ENCODE assay signal across 8 cellular contexts in the genomic region with DNA sequence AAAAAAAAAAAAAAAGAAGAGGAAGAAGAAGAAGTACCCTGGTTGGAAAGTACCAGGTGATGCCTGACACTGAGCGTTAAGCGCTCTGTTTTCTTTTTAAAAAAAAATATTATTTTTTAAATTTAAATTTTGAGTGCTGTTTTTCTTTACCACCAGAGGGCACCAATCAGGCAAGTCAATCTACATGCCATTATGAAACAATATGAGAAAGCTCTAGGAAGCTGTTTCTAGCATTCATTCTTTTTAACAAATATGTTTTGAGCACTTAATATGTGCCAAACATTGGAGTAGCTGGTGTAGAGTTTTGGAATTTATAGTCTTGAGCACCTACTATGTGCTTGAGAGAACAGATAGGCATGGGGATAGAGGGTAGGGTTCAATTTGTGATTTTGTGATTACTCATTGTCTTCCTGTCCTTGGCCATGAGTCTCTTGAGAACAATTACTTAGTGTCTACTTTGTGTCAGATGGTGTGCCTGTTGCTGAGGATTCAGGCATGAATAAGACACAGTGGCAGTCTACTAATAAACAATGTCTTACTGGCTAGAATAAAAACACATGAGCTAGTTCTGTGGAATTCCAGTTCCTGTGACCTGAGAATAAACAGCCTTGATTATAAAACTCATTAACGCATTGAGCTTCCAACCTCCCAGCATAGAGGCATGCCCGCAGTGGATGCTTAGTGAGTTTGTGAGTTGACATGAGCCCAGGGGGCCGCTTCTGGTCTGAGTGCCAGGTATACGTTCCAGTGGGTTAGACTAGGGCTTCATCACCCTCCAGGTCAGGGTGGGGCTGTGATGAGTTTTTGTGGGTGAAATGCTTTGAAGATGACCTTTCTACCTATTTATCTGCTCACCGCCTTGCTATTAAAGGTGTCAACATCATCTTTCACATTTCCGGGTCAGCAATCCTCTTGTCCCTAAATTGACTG. TPM values are rescaled to one million over a fixed set of nuclear protein-coding genes. Genes with fewer than 3 reads are reported as not detected.
A peak's percentile ranks its signal among the peaks of the same experiment; 100 is the strongest.
DNase-seq lines count a peak whose midpoint lies in the region; ATAC-seq lines count a peak whose summit lies in the region.

No MANE protein-coding gene starts in this region.

- peak in 5 of 6 experiments; percentile 6 to 75 (median 58) for DNase-seq in stimulated activated naive CD4-positive, alpha-beta T cell (lab: John Stamatoyannopoulos, UW)
- no peak for DNase-seq in stimulated activated naive CD4-positive, alpha-beta T cell treated with Interleukin-2 at 50 U/mL for 16 hours (lab: John Stamatoyannopoulos, UW)
- DNase-seq in NCI-H1694 (lab: John Stamatoyannopoulos, UW), result peak; percentile 25
- DNase-seq in activated CD8-positive, alpha-beta T cell treated with anti-CD3 and anti-CD28 coated beads, Interleukin-2, amount 10 ng/mL, durations not matched to agents 7 days and 5 days, result peak; percentile 37
- DNase-seq in germinal center (ENCODE audit: low spot score), result peak; percentile 65
- no peak for DNase-seq in sciatic nerve (ENCODE audit: low spot score)

- H3K36me3 Mint-ChIP-seq in activated CD8-positive, alpha-beta T cell treated with anti-CD3 and anti-CD28 coated beads, Interleukin-2, amount 10 ng/mL, durations not matched to agents 7 days and 5 days (ENCODE audit: low read depth), result peaks cover 6% of the 10 kb centered on the region

- H3K27ac Mint-ChIP-seq in activated CD8-positive, alpha-beta T cell treated with anti-CD3 and anti-CD28 coated beads, Interleukin-2, amount 10 ng/mL, durations not matched to agents 7 days and 5 days, result peak overlapping the region; percentile 60

- peaks cover 35% of the 10 kb centered on the region for H3K4me1 Mint-ChIP-seq in activated CD8-positive, alpha-beta T cell treated with anti-CD3 and anti-CD28 coated beads, Interleukin-2, amount 10 ng/mL, durations not matched to agents 7 days and 5 days (ENCODE audit: low read depth)

- H3K27me3 Mint-ChIP-seq in activated CD8-positive, alpha-beta T cell treated with anti-CD3 and anti-CD28 coated beads, Interleukin-2, amount 10 ng/mL, durations not matched to agents 7 days and 5 days (ENCODE audit: low read depth), result peaks cover 27% of the 10 kb centered on the region

- no peaks in the 10 kb centered on the region for H3K9me3 Mint-ChIP-seq in activated CD8-positive, alpha-beta T cell treated with anti-CD3 and anti-CD28 coated beads, Interleukin-2, amount 10 ng/mL, durations not matched to agents 7 days and 5 days (ENCODE audit: insufficient read depth)

- POLR2A ChIA-PET in activated CD8-positive, alpha-beta T cell treated with anti-CD3 and anti-CD28 coated beads, Interleukin-2, amount 10 ng/mL, durations not matched to agents 7 days and 5 days (lab: Charles Lee), result interaction anchor here (1.3 to 1.7 kb wide), 2 partner anchors 100 to 365 kb away, joined by 3 read pairs; a partner anchor contains a TSS

- no peak overlapping the region for H3K4me3 Mint-ChIP-seq in activated CD8-positive, alpha-beta T cell treated with anti-CD3 and anti-CD28 coated beads, Interleukin-2, amount 10 ng/mL, durations not matched to agents 7 days and 5 days

- CTCF ChIA-PET in activated CD8-positive, alpha-beta T cell treated with anti-CD3 and anti-CD28 coated beads, Interleukin-2, amount 10 ng/mL, durations not matched to agents 7 days and 5 days (lab: Charles Lee), result interaction anchor here (0.7 to 3.3 kb wide), 31 partner anchors 9 to 260 kb away, joined by 3 to 30 read pairs (median 4); a partner anchor contains a TSS

- no peak for ATAC-seq in activated CD8-positive, alpha-beta T cell treated with anti-CD3 and anti-CD28 coated beads, Interleukin-2, amount 10 ng/mL, durations not matched to agents 7 days and 5 days
- ATAC-seq in sciatic nerve (peak; percentile 3), GM21381 (IDR thresholded peaks at IDR 0.05; ENCODE audit: unreplicated experiment) (no peak), HG03432 (IDR thresholded peaks at IDR 0.05; ENCODE audit: unreplicated experiment) (no peak)

- intact Hi-C loops in sciatic nerve (cut with DNase I), result no loop called here

RNA-seq across cellular contexts. Expression of a gene that starts 3.0 kb away (rescaled TPM):
- total RNA-seq in activated CD8-positive, alpha-beta T cell treated with anti-CD3 and anti-CD28 coated beads, Interleukin-2, amount 10 ng/mL, durations not matched to agents 7 days and 5 days, result 10 to 100 TPM; 28.2 to 28.3 TPM
- total RNA-seq in sciatic nerve, result 39.9 TPM

RNA-seq across cellular contexts. Expression of a gene that starts 18.6 kb away (rescaled TPM):
- total RNA-seq in activated CD8-positive, alpha-beta T cell treated with anti-CD3 and anti-CD28 coated beads, Interleukin-2, amount 10 ng/mL, durations not matched to agents 7 days and 5 days, result not detected
- total RNA-seq in sciatic nerve, result not detected

Comparison
In these comparisons a context has a peak if more than half of its experiments do, and no peak if none do; other contexts are left out.
1. DNase-seq: peak in stimulated activated naive CD4-positive, alpha-beta T cell (5 of 6), NCI-H1694 (single experiment), activated CD8-positive, alpha-beta T cell treated with anti-CD3 and anti-CD28 coated beads, Interleukin-2, amount 10 ng/mL, durations not matched to agents 7 days and 5 days (single experiment) and germinal center (single experiment); none in stimulated activated naive CD4-positive, alpha-beta T cell treated with Interleukin-2 at 50 U/mL for 16 hours (single experiment) and sciatic nerve (single experiment).